In genomic region chrX:73563740-73564073, GRCh38 we compare ENCODE assay signal across 8 cellular contexts. TPM values are rescaled to one million over a fixed set of nuclear protein-coding genes. Genes with fewer than 3 reads are reported as not detected.
DNase-seq lines count a peak whose midpoint lies in the region; ATAC-seq and TF ChIP-seq lines count a peak whose summit lies in the region.

No MANE protein-coding gene starts in this region.

- H3K4me1 ChIP-seq in ACC112 (ENCODE audit: control insufficient read depth, insufficient read depth, low read length, unreplicated experiment): no peaks in the 10 kb centered on the region

- H3K4me1 Mint-ChIP-seq in glutamatergic neuron (ENCODE audit: low read depth, unreplicated experiment): no peaks in the 10 kb centered on the region

- peak; percentile 34 for ATAC-seq in GM18868 (IDR thresholded peaks at IDR 0.05; ENCODE audit: unreplicated experiment)
- peak; percentile 31 for ATAC-seq in HG03108 (IDR thresholded peaks at IDR 0.05; ENCODE audit: unreplicated experiment)

- H2AFZ ChIP-seq in ACC112 (ENCODE audit: low read length, unreplicated experiment): peak overlapping the region; percentile 48

- H3K4me3 ChIP-seq in ACC112 (ENCODE audit: low read depth, low read length) (peak overlapping the region; percentile 94), WI38 (ENCODE audit: low read depth, low read length) (peak overlapping the region; percentile 75), retinal pigment epithelial cell (ENCODE audit: low read length) (peak overlapping the region; percentile 73)

- no peaks in the 10 kb centered on the region for H3K27me3 ChIP-seq in ACC112 (ENCODE audit: insufficient read depth, low read length)

- peak overlapping the region; percentile 72 for H3K27ac ChIP-seq in ACC112 (ENCODE audit: low read depth, low read length)

- H3K79me2 ChIP-seq in ACC112 (ENCODE audit: control insufficient read depth, insufficient read depth, low read length, unreplicated experiment): peaks cover 7% of the 10 kb centered on the region

- TF ChIP-seq CTCF in WI38 (IDR thresholded peaks at IDR 0.05; ENCODE audit: low read depth, low read length) (no peak), glutamatergic neuron (IDR thresholded peaks at IDR 0.05; ENCODE audit: partially characterized antibody, unreplicated experiment) (no peak), retinal pigment epithelial cell (conservative IDR thresholded peaks at IDR 0.05; ENCODE audit: low read depth, low read length) (no peak)

- H3K4me3 Mint-ChIP-seq in glutamatergic neuron (ENCODE audit: unreplicated experiment): peak overlapping the region; percentile 100

- DNase-seq in glutamatergic neuron: no peak
- DNase-seq in retinal pigment epithelial cell (ENCODE audit: low read depth): no peak
- DNase-seq in NCI-H1930 (lab: John Stamatoyannopoulos, UW): no peak
- no peak for DNase-seq in epidermal melanocyte (ENCODE audit: insufficient read length, low spot score)

- no peaks in the 10 kb centered on the region for H3K36me3 Mint-ChIP-seq in glutamatergic neuron (ENCODE audit: unreplicated experiment)

- no peaks in the 10 kb centered on the region for H3K27me3 Mint-ChIP-seq in glutamatergic neuron (ENCODE audit: unreplicated experiment)

- H3K27ac Mint-ChIP-seq in glutamatergic neuron (ENCODE audit: unreplicated experiment): peak overlapping the region; percentile 100

- no peaks in the 10 kb centered on the region for H3K9me3 Mint-ChIP-seq in glutamatergic neuron (ENCODE audit: unreplicated experiment)

- H3K36me3 ChIP-seq in ACC112 (ENCODE audit: insufficient read depth, low read length): no peaks in the 10 kb centered on the region

RNA-seq across cellular contexts. Expression of gene CHIC1, which starts 0.7 kb away (rescaled TPM):
- total RNA-seq in glutamatergic neuron (ENCODE audit: unreplicated experiment): 5.6 TPM
